ENCODE assay signal across 8 cellular contexts in the genomic region with DNA sequence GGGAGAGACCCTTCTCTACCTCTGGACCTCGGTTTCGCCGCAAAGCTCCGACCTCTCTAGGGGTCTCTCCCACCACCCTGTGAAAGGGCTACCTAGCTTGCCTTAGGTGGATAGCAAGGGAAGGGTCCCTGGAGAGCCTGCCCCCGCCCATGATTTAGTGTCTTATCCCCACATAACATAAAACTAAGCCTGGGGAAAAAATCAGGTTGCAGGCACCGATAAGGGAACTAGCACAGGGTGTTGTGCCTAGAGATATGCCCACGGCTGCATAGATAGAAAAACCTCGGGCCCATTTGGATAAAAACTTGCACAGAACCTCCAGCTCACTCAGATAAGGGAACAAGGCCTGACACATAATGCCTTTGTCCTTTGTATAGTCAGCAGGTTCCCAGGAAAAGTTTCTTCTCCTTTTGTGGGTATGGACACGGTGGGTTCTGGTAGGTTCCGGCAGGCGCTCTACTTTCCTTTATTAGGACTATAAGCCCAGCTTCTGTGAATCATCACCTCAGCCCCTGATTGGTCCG. TPM values are rescaled to one million over a fixed set of nuclear protein-coding genes. Genes with fewer than 3 reads are reported as not detected.
A peak's percentile ranks its signal among the peaks of the same experiment; 100 is the strongest.
DNase-seq lines count a peak whose midpoint lies in the region; ATAC-seq and TF ChIP-seq lines count a peak whose summit lies in the region.

No MANE protein-coding gene starts in this region.

- H3K4me3 Mint-ChIP-seq in activated naive CD8-positive, alpha-beta T cell: peak overlapping the region; percentile 46
- no peak overlapping the region for H3K4me3 Mint-ChIP-seq in activated naive CD8-positive, alpha-beta T cell treated with anti-CD3 and anti-CD28 coated beads for 36 hours

- H3K27ac Mint-ChIP-seq in activated naive CD8-positive, alpha-beta T cell: no peak overlapping the region
- no peak overlapping the region for H3K27ac Mint-ChIP-seq in activated naive CD8-positive, alpha-beta T cell treated with anti-CD3 and anti-CD28 coated beads for 36 hours

- TF ChIP-seq CTCF in body of pancreas (IDR thresholded peaks at IDR 0.05): peak in 1 of 7 experiments; percentile 9
- TF ChIP-seq CTCF in lower leg skin (IDR thresholded peaks at IDR 0.05): no peak
- no peak for TF ChIP-seq CTCF in tibial artery (IDR thresholded peaks at IDR 0.05)

- no peaks in the 10 kb centered on the region for H3K27me3 Mint-ChIP-seq in activated naive CD8-positive, alpha-beta T cell
- H3K27me3 Mint-ChIP-seq in activated naive CD8-positive, alpha-beta T cell treated with anti-CD3 and anti-CD28 coated beads for 36 hours: no peaks in the 10 kb centered on the region

- DNase-seq in activated naive CD8-positive, alpha-beta T cell treated with anti-CD3 and anti-CD28 coated beads for 36 hours: no peak
- DNase-seq in body of pancreas (peak in 1 of 4 donors; percentile 14), lower leg skin (ENCODE audit: low spot score in 2 of 2) (no peak), tibial artery (no peak), HCEC 1CT (no peak), RKO (ENCODE audit: low spot score) (no peak), NCI-H774 (lab: John Stamatoyannopoulos, UW) (no peak)

- H3K27ac ChIP-seq in body of pancreas: peak overlapping the region; percentile 93 to 99 (median 96)
- peak overlapping the region; percentile 98 for H3K27ac ChIP-seq in tibial artery

- peak; percentile 7 for ATAC-seq in body of pancreas

- H3K9me3 Mint-ChIP-seq in activated naive CD8-positive, alpha-beta T cell (ENCODE audit: low read depth): no peaks in the 10 kb centered on the region
- peaks cover 6% of the 10 kb centered on the region for H3K9me3 Mint-ChIP-seq in activated naive CD8-positive, alpha-beta T cell treated with anti-CD3 and anti-CD28 coated beads for 36 hours

- H3K9me3 ChIP-seq in body of pancreas (no peaks in the 10 kb centered on the region), tibial artery (no peaks in the 10 kb centered on the region)

- intact Hi-C loops in body of pancreas (cut with DNase I): loop anchor here (10.0 kb wide), 1 partner anchor 70 kb away; a partner anchor contains a TSS
- intact Hi-C loops in lower leg skin (cut with DNase I; ENCODE audit: low total_unique reads): no loop called here
- intact Hi-C loops in tibial artery (cut with DNase I; ENCODE audit: low total_unique reads): no loop called here

- H3K36me3 ChIP-seq in body of pancreas (replicated peaks in 1 of 2; ENCODE audit: insufficient read depth in 1 of 2, low read depth in 2 of 2) (no peaks in the 10 kb centered on the region), tibial artery (no peaks in the 10 kb centered on the region)

- H3K36me3 Mint-ChIP-seq in activated naive CD8-positive, alpha-beta T cell: peaks cover 3% of the 10 kb centered on the region
- H3K36me3 Mint-ChIP-seq in activated naive CD8-positive, alpha-beta T cell treated with anti-CD3 and anti-CD28 coated beads for 36 hours: peaks cover 2% of the 10 kb centered on the region

- H3K4me3 ChIP-seq in body of pancreas (peak overlapping the region in 1 of 2 donors; percentile 48), lower leg skin (ENCODE audit: low read depth, poor library complexity, severe bottlenecking) (peak overlapping the region; percentile 84), tibial artery (peak overlapping the region; percentile 77 to 92)

- H3K27me3 ChIP-seq in body of pancreas: no peaks in the 10 kb centered on the region
- no peaks in the 10 kb centered on the region for H3K27me3 ChIP-seq in tibial artery

- TF ChIP-seq POLR2A in body of pancreas (IDR thresholded peaks at IDR 0.05) (no peak), lower leg skin (IDR thresholded peaks at IDR 0.05) (no peak)

- H3K4me1 ChIP-seq in body of pancreas: peaks cover 18% of the 10 kb centered on the region
- peaks cover 0 to 19% (median 12%) of the 10 kb centered on the region in 4 donors for H3K4me1 ChIP-seq in tibial artery

- peaks cover 10% of the 10 kb centered on the region for H3K4me1 Mint-ChIP-seq in activated naive CD8-positive, alpha-beta T cell (ENCODE audit: low read depth)
- peaks cover 2% of the 10 kb centered on the region for H3K4me1 Mint-ChIP-seq in activated naive CD8-positive, alpha-beta T cell treated with anti-CD3 and anti-CD28 coated beads for 36 hours

- WGBS in body of pancreas, 2 donors: 24 to 34% methylated on average over 12 of the region's 12 CpGs
- 30 to 40% methylated on average over 12 of the region's 12 CpGs for WGBS in lower leg skin, 2 donors

RNA-seq across cellular contexts. Expression of a gene that starts 0.8 kb away (rescaled TPM):
- total RNA-seq in activated naive CD8-positive, alpha-beta T cell treated with anti-CD3 and anti-CD28 coated beads for 36 hours: 1 to 10 TPM; 2.5 to 3.0 TPM
- total RNA-seq in body of pancreas: 10 to 100 TPM; 14.0 to 26.4 TPM
- total RNA-seq in lower leg skin: 10 to 100 TPM in 2 of 4 donors, 1 to 10 TPM in 2; 3.6 to 19.4 (median 7.0) TPM

RNA-seq across cellular contexts. Expression of a gene that starts 14.6 kb away (rescaled TPM):
- 1 to 10 TPM; 1.8 TPM for total RNA-seq in activated naive CD8-positive, alpha-beta T cell treated with anti-CD3 and anti-CD28 coated beads for 36 hours
- total RNA-seq in body of pancreas: 1 to 10 TPM; 1.3 to 1.6 TPM
- total RNA-seq in lower leg skin: 1 to 10 TPM; 2.9 to 6.7 (median 4.3) TPM

RNA-seq across cellular contexts. Expression of a gene that starts 53.7 kb away (rescaled TPM):
- 1 to 10 TPM; 3.4 to 3.8 TPM for total RNA-seq in activated naive CD8-positive, alpha-beta T cell treated with anti-CD3 and anti-CD28 coated beads for 36 hours
- 1 to 10 TPM in 1 of 2 donors, under 1 TPM in 1; 0.66 to 2.3 TPM for total RNA-seq in body of pancreas
- 1 to 10 TPM in 2 of 4 donors, under 1 TPM in 2; 0.15 to 1.6 (median 1.1) TPM for total RNA-seq in lower leg skin
